Comparison of ENCODE assay signal across 2 cellular contexts in genomic region chr15:68594533-68595259, GRCh38.
A peak's percentile ranks its signal among the peaks of the same experiment; 100 is the strongest.
TF ChIP-seq lines count a peak whose summit lies in the region.

No MANE protein-coding gene starts in this region.

TF ChIP-seq in A549, 52 proteins besides CTCF, POLR2A, EP300 and RAD21:
- TF ChIP-seq POLR2AphosphoS2 (conservative IDR thresholded peaks at IDR 0.05; ENCODE audit: low read length) = no peak
- TF ChIP-seq ZFP36 (IDR thresholded peaks at IDR 0.05; ENCODE audit: borderline replicate concordance, partially characterized antibody) = peak; percentile 30

TF ChIP-seq in H1, 55 proteins besides CTCF, POLR2A, EP300 and RAD21:
- TF ChIP-seq SIX5 (IDR thresholded peaks at IDR 0.05; ENCODE audit: low read depth, low read length) = no peak
